In genomic region chr17:72604518-72604917, GRCh38 we compare ENCODE assay signal across 1 cellular context.
A peak's percentile ranks its signal among the peaks of the same experiment; 100 is the strongest.
TF ChIP-seq lines count a peak whose summit lies in the region.

No MANE protein-coding gene starts in this region.

TF ChIP-seq in HepG2, 621 proteins besides CTCF, POLR2A, EP300 and RAD21 (continued from another document and continues in another):
- TF ChIP-seq ARID4A (CRISPR knock-in tag; IDR thresholded peaks at IDR 0.05; ENCODE audit: borderline replicate concordance) = peak; percentile 30; the same call in 1 of the 2 replicates
- TF ChIP-seq ZSCAN5A (CRISPR knock-in tag; IDR thresholded peaks at IDR 0.05; ENCODE audit: borderline replicate concordance) = no peak
- no peak for TF ChIP-seq ZBTB39 (CRISPR knock-in tag; IDR thresholded peaks at IDR 0.05)
- no peak for TF ChIP-seq ZNF619 (CRISPR knock-in tag; IDR thresholded peaks at IDR 0.05)
- TF ChIP-seq DMTF1 (CRISPR knock-in tag; IDR thresholded peaks at IDR 0.05) = no peak
- no peak for TF ChIP-seq FLYWCH1 (CRISPR knock-in tag; IDR thresholded peaks at IDR 0.05)
- peak; percentile 24; the same call in 1 of the 2 replicates for TF ChIP-seq ZNF580 (CRISPR knock-in tag; IDR thresholded peaks at IDR 0.05; ENCODE audit: borderline replicate concordance, low read depth)
- TF ChIP-seq HCFC1 (IDR thresholded peaks at IDR 0.05; ENCODE audit: low read depth, low read length) = no peak
- TF ChIP-seq GFI1 (CRISPR knock-in tag; IDR thresholded peaks at IDR 0.05; ENCODE audit: borderline replicate concordance) = no peak
- no peak for TF ChIP-seq EZH2 (conservative IDR thresholded peaks at IDR 0.05; ENCODE audit: low read depth, low read length)
- TF ChIP-seq BCLAF1 (IDR thresholded peaks at IDR 0.05) = no peak
- TF ChIP-seq KAT7 (CRISPR knock-in tag; IDR thresholded peaks at IDR 0.05; ENCODE audit: borderline replicate concordance) = no peak
- peak; percentile 74 for TF ChIP-seq ZEB1 (IDR thresholded peaks at IDR 0.05; ENCODE audit: insufficient replicate concordance, low read depth)
- TF ChIP-seq ZNF552 (CRISPR knock-in tag; IDR thresholded peaks at IDR 0.05; ENCODE audit: borderline replicate concordance) = no peak
- no peak for TF ChIP-seq SMAD1 (CRISPR knock-in tag; IDR thresholded peaks at IDR 0.05; ENCODE audit: borderline replicate concordance, low read depth)
- TF ChIP-seq SMARCE1 (IDR thresholded peaks at IDR 0.05; ENCODE audit: borderline replicate concordance) = no peak
- TF ChIP-seq STAT6 (CRISPR knock-in tag; IDR thresholded peaks at IDR 0.05; ENCODE audit: borderline replicate concordance) = no peak
- TF ChIP-seq HMGXB4 (CRISPR knock-in tag; IDR thresholded peaks at IDR 0.05; ENCODE audit: borderline replicate concordance in 1 of 2, low read depth in 1 of 2) = peak in 1 of 2 experiments; percentile 30; a peak in 1 of 4 replicates
- TF ChIP-seq CENPT (CRISPR knock-in tag; IDR thresholded peaks at IDR 0.05; ENCODE audit: low read depth) = no peak
- TF ChIP-seq ATM (IDR thresholded peaks at IDR 0.05; ENCODE audit: borderline replicate concordance) = no peak
- peak; percentile 80; the same call in 1 of the 2 replicates for TF ChIP-seq AHR (CRISPR knock-in tag; IDR thresholded peaks at IDR 0.05)
- no peak for TF ChIP-seq CBX2 (IDR thresholded peaks at IDR 0.05; ENCODE audit: low read depth, low read length)
- no peak for TF ChIP-seq CBX2 (CRISPR knock-in tag; IDR thresholded peaks at IDR 0.05; ENCODE audit: low read depth)
- no peak for TF ChIP-seq SRSF9 (IDR thresholded peaks at IDR 0.05; ENCODE audit: borderline replicate concordance, insufficient read depth, low read depth, low read length, poor library complexity, severe bottlenecking)
- no peak for TF ChIP-seq NR1H2 (CRISPR knock-in tag; IDR thresholded peaks at IDR 0.05; ENCODE audit: borderline replicate concordance, low read depth)
- TF ChIP-seq ZFAT (CRISPR knock-in tag; conservative IDR thresholded peaks at IDR 0.05) = no peak
- no peak for TF ChIP-seq MTERF4 (CRISPR knock-in tag; IDR thresholded peaks at IDR 0.05)
- no peak for TF ChIP-seq MLLT10 (CRISPR knock-in tag; IDR thresholded peaks at IDR 0.05)
- no peak for TF ChIP-seq MATR3 (CRISPR knock-in tag; IDR thresholded peaks at IDR 0.05)
- no peak for TF ChIP-seq SP140L (CRISPR knock-in tag; IDR thresholded peaks at IDR 0.05; ENCODE audit: borderline replicate concordance)
- peak; percentile 96 for TF ChIP-seq GATAD2A (CRISPR knock-in tag; IDR thresholded peaks at IDR 0.05)
- TF ChIP-seq NR2C2 (CRISPR knock-in tag; IDR thresholded peaks at IDR 0.05; ENCODE audit: borderline replicate concordance) = peak; percentile 81
- no peak for TF ChIP-seq ZNF235 (CRISPR knock-in tag; IDR thresholded peaks at IDR 0.05; ENCODE audit: borderline replicate concordance)
- TF ChIP-seq ZNF644 (CRISPR knock-in tag; IDR thresholded peaks at IDR 0.05; ENCODE audit: low read depth) = peak; percentile 92
- no peak for TF ChIP-seq ZNF75D (CRISPR knock-in tag; IDR thresholded peaks at IDR 0.05; ENCODE audit: borderline replicate concordance)
- TF ChIP-seq ZSCAN9 (CRISPR knock-in tag; IDR thresholded peaks at IDR 0.05; ENCODE audit: borderline replicate concordance) = peak; percentile 76; the same call in 1 of the 2 replicates
- TF ChIP-seq RCOR2 (CRISPR knock-in tag; IDR thresholded peaks at IDR 0.05) = peak; percentile 45; the same call in 1 of the 2 replicates
- TF ChIP-seq ZNF441 (CRISPR knock-in tag; IDR thresholded peaks at IDR 0.05; ENCODE audit: borderline replicate concordance) = no peak
- TF ChIP-seq DNMT1 (CRISPR knock-in tag; IDR thresholded peaks at IDR 0.05) = no peak
- no peak for TF ChIP-seq TCF7L2 (IDR thresholded peaks at IDR 0.05; ENCODE audit: low read depth, low read length)
- no peak for TF ChIP-seq ARHGAP35 (CRISPR knock-in tag; IDR thresholded peaks at IDR 0.05; ENCODE audit: borderline replicate concordance)
- no peak for TF ChIP-seq KLF13 (CRISPR knock-in tag; IDR thresholded peaks at IDR 0.05)
- no peak for TF ChIP-seq RELA (CRISPR knock-in tag; IDR thresholded peaks at IDR 0.05)
- no peak for TF ChIP-seq ZNF839 (CRISPR knock-in tag; IDR thresholded peaks at IDR 0.05; ENCODE audit: borderline replicate concordance)
- no peak for TF ChIP-seq ZNF468 (CRISPR knock-in tag; IDR thresholded peaks at IDR 0.05)
- TF ChIP-seq SOX13 (IDR thresholded peaks at IDR 0.05) = no peak
- TF ChIP-seq SOX13 (CRISPR knock-in tag; conservative IDR thresholded peaks at IDR 0.05 in 1 of 2, IDR thresholded peaks at IDR 0.05 in 1 of 2) = peak in 1 of 2 experiments; percentile 72; a peak in 1 of 4 replicates
- no peak for TF ChIP-seq ZBTB42 (CRISPR knock-in tag; IDR thresholded peaks at IDR 0.05)
